Comparison of ENCODE assay signal across 8 cellular contexts in the genomic region with DNA sequence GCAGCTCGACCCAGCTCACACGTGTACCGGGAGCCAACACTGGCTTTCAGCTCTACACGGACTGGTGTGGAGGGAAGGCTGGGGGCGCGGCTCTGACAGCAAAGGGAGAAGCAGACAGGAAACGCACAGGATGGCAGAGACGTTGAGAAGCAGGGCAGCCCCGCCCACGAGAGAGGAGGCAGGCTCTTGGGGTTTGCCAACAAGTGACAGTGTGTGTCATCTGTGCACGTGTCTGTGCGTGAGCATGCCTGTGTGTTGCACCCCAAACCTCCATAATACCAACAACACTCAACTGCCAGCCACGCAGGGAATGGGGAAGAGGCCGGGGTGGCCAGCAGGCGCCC.
DNase-seq lines count a peak whose midpoint lies in the region; ATAC-seq and TF ChIP-seq lines count a peak whose summit lies in the region.

No MANE protein-coding gene starts in this region.

- no peak overlapping the region for H3K4me2 ChIP-seq in smooth muscle cell

- H3K36me3 Mint-ChIP-seq in activated CD8-positive, alpha-beta memory T cell treated with anti-CD3 and anti-CD28 coated beads, Interleukin-2, amount 10 ng/mL, durations not matched to agents 7 days and 5 days: peaks cover 41% of the 10 kb centered on the region

- no peaks in the 10 kb centered on the region for H3K27me3 ChIP-seq in smooth muscle cell (ENCODE audit: low read depth)
- no peaks in the 10 kb centered on the region for H3K27me3 ChIP-seq in brain microvascular endothelial cell (replicated peaks)

- in situ Hi-C loops in brain microvascular endothelial cell (cut with HindIII; ENCODE audit: low pct_ligation_motif_present, low sequenced_read_pairs): no loop called here

- no peak overlapping the region for H3K9ac ChIP-seq in smooth muscle cell (ENCODE audit: low read depth)

- H3K79me2 ChIP-seq in smooth muscle cell (ENCODE audit: low read depth): no peaks in the 10 kb centered on the region

- no peak overlapping the region for H3K4me3 ChIP-seq in smooth muscle cell
- H3K4me3 ChIP-seq in brain microvascular endothelial cell (ENCODE audit: low read depth, low read length): no peak overlapping the region

- peaks cover 13% of the 10 kb centered on the region for H3K9me3 Mint-ChIP-seq in activated CD8-positive, alpha-beta memory T cell treated with anti-CD3 and anti-CD28 coated beads, Interleukin-2, amount 10 ng/mL, durations not matched to agents 7 days and 5 days (ENCODE audit: low read depth)

- peak overlapping the region; percentile 70 for H3K4me3 Mint-ChIP-seq in activated CD8-positive, alpha-beta memory T cell treated with anti-CD3 and anti-CD28 coated beads, Interleukin-2, amount 10 ng/mL, durations not matched to agents 7 days and 5 days

- no peaks in the 10 kb centered on the region for H4K20me1 ChIP-seq in smooth muscle cell (ENCODE audit: low read depth)

- no peak for TF ChIP-seq CTCF in smooth muscle cell (IDR thresholded peaks at IDR 0.05; ENCODE audit: borderline replicate concordance, insufficient read depth, poor library complexity, severe bottlenecking)
- no peak for TF ChIP-seq CTCF in brain microvascular endothelial cell (IDR thresholded peaks at IDR 0.05; ENCODE audit: low read depth, low read length, missing control alignments)

- peak; percentile 86 for ATAC-seq in activated CD8-positive, alpha-beta memory T cell treated with anti-CD3 and anti-CD28 coated beads, Interleukin-2, amount 10 ng/mL, durations not matched to agents 7 days and 5 days
- no peak for ATAC-seq in GM18873 (IDR thresholded peaks at IDR 0.05; ENCODE audit: low FRiP score, unreplicated experiment)

- CTCF ChIA-PET in activated CD8-positive, alpha-beta memory T cell treated with anti-CD3 and anti-CD28 coated beads, Interleukin-2, amount 10 ng/mL, durations not matched to agents 7 days and 5 days (lab: Charles Lee): interaction anchor here (1.4 kb wide), 1 partner anchor 17 kb away, joined by 8 read pairs; no protein-coding TSS in a partner anchor

- intact Hi-C loops in head of caudate nucleus (cut with DNase I): no loop called here

- H3K36me3 ChIP-seq in smooth muscle cell (ENCODE audit: low read depth) (no peaks in the 10 kb centered on the region), brain microvascular endothelial cell (replicated peaks) (no peaks in the 10 kb centered on the region)

- H3K9me3 ChIP-seq in smooth muscle cell (replicated peaks; ENCODE audit: low read depth): no peaks in the 10 kb centered on the region

- DNase-seq in MV-4-11 (lab: John Stamatoyannopoulos, UW) (peak; percentile 95), head of caudate nucleus (peak in 32 of 42 donors; percentile 28 to 79 (median 52)), LoVo (ENCODE audit: low spot score) (no peak), smooth muscle cell (lab: John Stamatoyannopoulos, UW; ENCODE audit: unreplicated experiment) (no peak), brain microvascular endothelial cell (no peak)
- DNase-seq in activated CD8-positive, alpha-beta memory T cell treated with anti-CD3 and anti-CD28 coated beads, Interleukin-2, amount 10 ng/mL, durations not matched to agents 7 days and 5 days: peak; percentile 94
- peak; percentile 75 to 79 for DNase-seq in stimulated activated CD8-positive, alpha-beta memory T cell treated with anti-CD3 and anti-CD28 coated beads, Interleukin-2, amount 100 ng/mL, for 48 hours (ENCODE audit: low read depth in 2 of 2)

- H3K27me3 Mint-ChIP-seq in activated CD8-positive, alpha-beta memory T cell treated with anti-CD3 and anti-CD28 coated beads, Interleukin-2, amount 10 ng/mL, durations not matched to agents 7 days and 5 days: no peaks in the 10 kb centered on the region

- H3F3A ChIP-seq in smooth muscle cell (ENCODE audit: low read depth): no peaks in the 10 kb centered on the region

- 81% methylated on average over 15 of the region's 15 CpGs for WGBS in smooth muscle cell (ENCODE audit: low lambda C conversion rate)

- H3K27ac ChIP-seq in smooth muscle cell (ENCODE audit: low read depth) (no peak overlapping the region), brain microvascular endothelial cell (no peak overlapping the region)

- H3K4me1 Mint-ChIP-seq in activated CD8-positive, alpha-beta memory T cell treated with anti-CD3 and anti-CD28 coated beads, Interleukin-2, amount 10 ng/mL, durations not matched to agents 7 days and 5 days: peaks cover 36% of the 10 kb centered on the region

- H3K4me1 ChIP-seq in smooth muscle cell (ENCODE audit: low read depth): no peaks in the 10 kb centered on the region

- peak overlapping the region; percentile 89 for H3K27ac Mint-ChIP-seq in activated CD8-positive, alpha-beta memory T cell treated with anti-CD3 and anti-CD28 coated beads, Interleukin-2, amount 10 ng/mL, durations not matched to agents 7 days and 5 days

- H2AFZ ChIP-seq in smooth muscle cell (ENCODE audit: low read depth): no peak overlapping the region

Comparison
In these comparisons a context has a peak if more than half of its experiments do, and no peak if none do; other contexts are left out.
1. DNase-seq: peak in MV-4-11 (single experiment), activated CD8-positive, alpha-beta memory T cell treated with anti-CD3 and anti-CD28 coated beads, Interleukin-2, amount 10 ng/mL, durations not matched to agents 7 days and 5 days (single experiment), head of caudate nucleus (32 of 42) and stimulated activated CD8-positive, alpha-beta memory T cell treated with anti-CD3 and anti-CD28 coated beads, Interleukin-2, amount 100 ng/mL, for 48 hours (2 of 2); none in LoVo (single experiment), smooth muscle cell (single experiment) and brain microvascular endothelial cell (single experiment).